ENCODE assay signal across 8 cellular contexts in genomic region chr11:65779919-65780769, GRCh38. TPM values are rescaled to one million over a fixed set of nuclear protein-coding genes. Genes with fewer than 3 reads are reported as not detected.
A peak's percentile ranks its signal among the peaks of the same experiment; 100 is the strongest.
DNase-seq lines count a peak whose midpoint lies in the region; ATAC-seq and TF ChIP-seq lines count a peak whose summit lies in the region.

No MANE protein-coding gene starts in this region.

- H3K9ac ChIP-seq in NT2/D1 (ENCODE audit: insufficient read length, low read depth) = peak overlapping the region; percentile 95

- ATAC-seq in GM18870 (IDR thresholded peaks at IDR 0.05; ENCODE audit: unreplicated experiment) = peak; percentile 37
- ATAC-seq in HG03342 (IDR thresholded peaks at IDR 0.05; ENCODE audit: unreplicated experiment) = peak; percentile 52

- DNase-seq in AG09319 (ENCODE audit: extremely low read depth, low read depth) = peak; percentile 36
- DNase-seq in NT2/D1 (ENCODE audit: low read depth, low spot score) = peak; percentile 63
- peak; percentile 93 for DNase-seq in activated CD8-positive, alpha-beta memory T cell treated with anti-CD3 and anti-CD28 coated beads, Interleukin-2, amount 50 U/mL, for 48 hours
- peak; percentile 77 for DNase-seq in epidermal melanocyte (ENCODE audit: insufficient read length, low spot score)
- DNase-seq in stimulated activated CD8-positive, alpha-beta memory T cell treated with anti-CD3 and anti-CD28 coated beads, Interleukin-2, amount 100 ng/mL, for 1 hour (ENCODE audit: low read depth in 2 of 2) = peak; percentile 49 to 54

- H3K4me3 ChIP-seq in NT2/D1 (ENCODE audit: insufficient read length, low read depth) = peak overlapping the region; percentile 93
- peak overlapping the region; percentile 77 for H3K4me3 ChIP-seq in mononuclear cell (ENCODE audit: low read length)

- H3K4me1 ChIP-seq in NT2/D1 (ENCODE audit: insufficient read depth, insufficient read length) = peaks cover 13% of the 10 kb centered on the region
- peaks cover 54% of the 10 kb centered on the region for H3K4me1 ChIP-seq in mononuclear cell (ENCODE audit: insufficient read depth, low read length)

- H3K27me3 ChIP-seq in NT2/D1 (ENCODE audit: insufficient read depth, insufficient read length) (peaks cover 32% of the 10 kb centered on the region), mononuclear cell (ENCODE audit: insufficient read depth, low read length) (peaks cover 1% of the 10 kb centered on the region)

- TF ChIP-seq CTCF in AG09319 (IDR thresholded peaks at IDR 0.05; ENCODE audit: low read depth, low read length) = peak; percentile 65

- H3K36me3 ChIP-seq in NT2/D1 (ENCODE audit: insufficient read depth, insufficient read length, low read length) = peaks cover 43% of the 10 kb centered on the region

- H3K9me3 ChIP-seq in NT2/D1 (ENCODE audit: insufficient read depth, low read length) (peaks cover 18% of the 10 kb centered on the region; the same call in 1 of the 2 replicates), mononuclear cell (ENCODE audit: low read depth, low read length) (no peaks in the 10 kb centered on the region)

RNA-seq across cellular contexts. Expression of gene AP5B1, which starts 0.6 kb away (rescaled TPM):
- total RNA-seq in mononuclear cell = 26.7 TPM

RNA-seq across cellular contexts. Expression of gene OVOL1, which starts 6.7 kb away (rescaled TPM):
- not detected for total RNA-seq in mononuclear cell

RNA-seq across cellular contexts. Expression of gene SNX32, which starts 53.6 kb away (rescaled TPM):
- not detected for total RNA-seq in mononuclear cell

RNA-seq across cellular contexts. Expression of gene RNASEH2C, which starts 59.5 kb away (rescaled TPM):
- 26.4 TPM for total RNA-seq in mononuclear cell

Comparison
In these comparisons a context has a peak if more than half of its experiments do, and no peak if none do; other contexts are left out.
1. Peak in every context shown above with its lines: DNase-seq, ATAC-seq and H3K4me3 ChIP-seq.
2. DNase-seq: peak in every context shown above with its lines; median percentile 93 in activated CD8-positive, alpha-beta memory T cell treated with anti-CD3 and anti-CD28 coated beads, Interleukin-2, amount 50 U/mL, for 48 hours; 77 in epidermal melanocyte; 63 in NT2/D1; 52 in stimulated activated CD8-positive, alpha-beta memory T cell treated with anti-CD3 and anti-CD28 coated beads, Interleukin-2, amount 100 ng/mL, for 1 hour; 36 in AG09319.